In genomic region chr14:77910506-77910905, GRCh38 we compare ENCODE assay signal across 12 cellular contexts.
"Had no signal": no experiment of that assay in that cellular context is flagged by ENCODE, and none has a peak within 500 bp of the region (broad histone marks: within the 10 kb centered on the region; RNA-seq: fewer than 3 reads in every experiment).

No MANE protein-coding gene starts in this region.

- DNase-seq: activated CD4-positive, alpha-beta memory T cell treated with anti-CD3 and anti-CD28 coated beads for 36 hours; activated CD4-positive, alpha-beta T cell treated with anti-CD3 and anti-CD28 coated beads for 48 hours; activated effector memory CD4-positive, alpha-beta T cell treated with anti-CD3 and anti-CD28 coated beads, Interleukin-2, amount 50 U/mL, for 16 hours; activated naive CD4-positive, alpha-beta T cell treated with anti-CD3 and anti-CD28 coated beads, Interleukin-2, amount 10 ng/mL, durations not matched to agents 7 days and 5 days; effector CD4-positive, alpha-beta T cell; heart left ventricle; left colon; ovary; stimulated activated CD4-positive, alpha-beta T cell treated with anti-CD3 and anti-CD28 coated beads, Interleukin-2, amount 100 ng/mL, for 48 hours; stimulated activated naive CD8-positive, alpha-beta T cell treated with anti-CD3 and anti-CD28 coated beads, Interleukin-15, Interleukin-2, amounts not matched to agents 100 U/mL and 50 U/mL, for 24 hours; T1000 had no signal

- H3K27ac ChIP-seq: heart left ventricle, ovary, tibial artery had no signal
